In the genomic region with DNA sequence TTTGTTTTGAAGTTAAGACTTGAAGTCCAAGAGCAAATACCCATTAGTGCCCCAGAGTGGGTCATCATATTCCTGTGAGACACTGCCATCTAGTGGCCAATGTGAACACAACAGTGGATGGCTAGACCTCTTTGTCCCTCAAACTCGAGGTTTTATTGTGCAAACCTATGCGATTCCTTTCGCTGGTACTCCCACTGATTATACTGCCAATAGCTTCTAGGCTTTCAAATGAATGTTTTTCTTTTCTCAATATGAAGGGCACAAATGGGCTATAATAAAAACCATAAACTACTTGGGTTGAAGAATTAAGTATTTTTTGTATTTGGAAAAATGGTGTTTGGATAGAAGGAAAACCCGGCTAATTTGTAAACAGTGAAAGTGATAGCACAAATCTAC, we compare ENCODE assay signal across 8 cellular contexts.
DNase-seq lines count a peak whose midpoint lies in the region; ATAC-seq and TF ChIP-seq lines count a peak whose summit lies in the region.

No MANE protein-coding gene starts in this region.

- no peak overlapping the region for H3K9ac ChIP-seq in smooth muscle cell (ENCODE audit: low read depth)

- peaks cover 8% of the 10 kb centered on the region for H3F3A ChIP-seq in smooth muscle cell (ENCODE audit: low read depth)

- H3K9me2 ChIP-seq in hepatocyte (replicated peaks; ENCODE audit: insufficient read depth) = no peaks in the 10 kb centered on the region

- TF ChIP-seq CTCF in GM12874 (IDR thresholded peaks at IDR 0.05; ENCODE audit: insufficient read depth, low read depth, low read length) (peak; percentile 71), ascending aorta (IDR thresholded peaks at IDR 0.05) (peak; percentile 77 to 88 (median 87)), hepatocyte (IDR thresholded peaks at IDR 0.05; ENCODE audit: poor library complexity) (peak; percentile 96), smooth muscle cell (IDR thresholded peaks at IDR 0.05; ENCODE audit: borderline replicate concordance, insufficient read depth, poor library complexity, severe bottlenecking) (peak; percentile 94)

- H3K27ac ChIP-seq in ascending aorta (no peak overlapping the region), hepatocyte (no peak overlapping the region), smooth muscle cell (ENCODE audit: low read depth) (no peak overlapping the region)

- H3K27me3 Mint-ChIP-seq in T-helper 2 cell treated with Interferon-gamma antibody and Interleukin-4, amounts not matched to agents 5 μg/mL and 100 μg/mL, for 36 hours (ENCODE audit: low read depth) = peaks cover 12% of the 10 kb centered on the region

- no peaks in the 10 kb centered on the region for H3K36me3 Mint-ChIP-seq in T-helper 2 cell treated with Interferon-gamma antibody and Interleukin-4, amounts not matched to agents 5 μg/mL and 100 μg/mL, for 36 hours (ENCODE audit: low read depth)

- ATAC-seq in HG02678 (IDR thresholded peaks at IDR 0.05; ENCODE audit: unreplicated experiment) = peak; percentile 93
- ATAC-seq in GM21825 (IDR thresholded peaks at IDR 0.05; ENCODE audit: unreplicated experiment) = no peak

- H2AFZ ChIP-seq in hepatocyte (no peak overlapping the region), smooth muscle cell (ENCODE audit: low read depth) (no peak overlapping the region)

- no peak overlapping the region for H3K4me3 ChIP-seq in ascending aorta
- no peak overlapping the region for H3K4me3 ChIP-seq in hepatocyte
- no peak overlapping the region for H3K4me3 ChIP-seq in smooth muscle cell

- H3K36me3 ChIP-seq in ascending aorta = no peaks in the 10 kb centered on the region
- H3K36me3 ChIP-seq in hepatocyte (replicated peaks; ENCODE audit: insufficient read depth, low read depth) = no peaks in the 10 kb centered on the region
- H3K36me3 ChIP-seq in smooth muscle cell (ENCODE audit: low read depth) = no peaks in the 10 kb centered on the region

- WGBS in hepatocyte (ENCODE audit: low lambda C conversion rate, missing lambda C conversion rate) = 24% methylated on average over 4 of the region's 4 CpGs
- WGBS in smooth muscle cell (ENCODE audit: low lambda C conversion rate) = 32% methylated on average over 4 of the region's 4 CpGs

- H3K27ac Mint-ChIP-seq in T-helper 2 cell treated with Interferon-gamma antibody and Interleukin-4, amounts not matched to agents 5 μg/mL and 100 μg/mL, for 36 hours = no peak overlapping the region

- H3K79me2 ChIP-seq in hepatocyte = no peaks in the 10 kb centered on the region
- no peaks in the 10 kb centered on the region for H3K79me2 ChIP-seq in smooth muscle cell (ENCODE audit: low read depth)

- H3K9me3 Mint-ChIP-seq in T-helper 2 cell treated with Interferon-gamma antibody and Interleukin-4, amounts not matched to agents 5 μg/mL and 100 μg/mL, for 36 hours = no peaks in the 10 kb centered on the region

- no peak overlapping the region for H3K4me3 Mint-ChIP-seq in T-helper 2 cell treated with Interferon-gamma antibody and Interleukin-4, amounts not matched to agents 5 μg/mL and 100 μg/mL, for 36 hours

- no peaks in the 10 kb centered on the region for H3K4me1 Mint-ChIP-seq in T-helper 2 cell treated with Interferon-gamma antibody and Interleukin-4, amounts not matched to agents 5 μg/mL and 100 μg/mL, for 36 hours (ENCODE audit: low read depth)

- no peaks in the 10 kb centered on the region for H3K27me3 ChIP-seq in ascending aorta
- no peaks in the 10 kb centered on the region for H3K27me3 ChIP-seq in hepatocyte
- H3K27me3 ChIP-seq in smooth muscle cell (ENCODE audit: low read depth) = peaks cover 9% of the 10 kb centered on the region

- DNase-seq in NCI-H146 (lab: John Stamatoyannopoulos, UW) (peak; percentile 77), ascending aorta (ENCODE audit: low spot score in 2 of 2) (peak in 1 of 2 donors; percentile 73), hepatocyte (ENCODE audit: low spot score) (peak; percentile 90), smooth muscle cell (lab: John Stamatoyannopoulos, UW; ENCODE audit: unreplicated experiment) (no peak)
- DNase-seq in T-helper 2 cell treated with Interferon-gamma antibody and Interleukin-4, amounts not matched to agents 5 μg/mL and 100 μg/mL, for 36 hours (ENCODE audit: low spot score) = peak; percentile 49

- H3K4me1 ChIP-seq in ascending aorta (no peaks in the 10 kb centered on the region), hepatocyte (ENCODE audit: insufficient read depth) (no peaks in the 10 kb centered on the region), smooth muscle cell (ENCODE audit: low read depth) (peaks cover 2% of the 10 kb centered on the region)

- H3K4me2 ChIP-seq in hepatocyte (no peak overlapping the region), smooth muscle cell (peak overlapping the region; percentile 17)

- H4K20me1 ChIP-seq in hepatocyte (ENCODE audit: insufficient read depth, poor library complexity, severe bottlenecking) (no peaks in the 10 kb centered on the region), smooth muscle cell (ENCODE audit: low read depth) (no peaks in the 10 kb centered on the region)

- H3K9me3 ChIP-seq in ascending aorta = no peaks in the 10 kb centered on the region
- no peaks in the 10 kb centered on the region for H3K9me3 ChIP-seq in hepatocyte (ENCODE audit: low read depth)
- H3K9me3 ChIP-seq in smooth muscle cell (replicated peaks; ENCODE audit: low read depth) = no peaks in the 10 kb centered on the region

- intact Hi-C loops in ascending aorta (cut with DNase I) = no loop called here
